ENCODE assay signal across 8 cellular contexts in genomic region chr11:95254139-95254704, GRCh38. TPM values are rescaled to one million over a fixed set of nuclear protein-coding genes. Genes with fewer than 3 reads are reported as not detected.
DNase-seq lines count a peak whose midpoint lies in the region; ATAC-seq and TF ChIP-seq lines count a peak whose summit lies in the region.

No MANE protein-coding gene starts in this region.

- DNase-seq in NCI-H146 (lab: John Stamatoyannopoulos, UW) = peak; percentile 1
- DNase-seq in NCI-H146 treated with DMSO at 0.1 percent for 48 hours (lab: John Stamatoyannopoulos, UW; ENCODE audit: unreplicated experiment) = no peak
- peak; percentile 25 for DNase-seq in NCI-H2196 treated with DMSO at 0.1 percent for 48 hours (lab: John Stamatoyannopoulos, UW; ENCODE audit: unreplicated experiment)
- peak; percentile 81 for DNase-seq in cerebellum (ENCODE audit: low spot score)
- DNase-seq in kidney epithelial cell (ENCODE audit: low read depth) = peak; percentile 81
- DNase-seq in stimulated activated CD4-positive, alpha-beta T cell treated with anti-CD3 and anti-CD28 coated beads, Interleukin-15, amount 100 ng/mL, for 1 hour (ENCODE audit: low read depth in 1 of 2, low spot score in 1 of 2) = peak; percentile 42 to 57

- H3K36me3 ChIP-seq in kidney epithelial cell (ENCODE audit: control insufficient read depth, insufficient read depth, low read length) = no peaks in the 10 kb centered on the region

- peak overlapping the region; percentile 14 for H3K4me3 ChIP-seq in kidney epithelial cell (ENCODE audit: low read depth, low read length)

- no peaks in the 10 kb centered on the region for H3K27me3 ChIP-seq in kidney epithelial cell (ENCODE audit: control insufficient read depth, insufficient read depth, low read length)

- no peak for TF ChIP-seq CTCF in kidney epithelial cell (IDR thresholded peaks at IDR 0.05; ENCODE audit: insufficient read depth, low read length, poor library complexity, severe bottlenecking)

- ATAC-seq in HG03066 (IDR thresholded peaks at IDR 0.05; ENCODE audit: low read depth, unreplicated experiment) = peak; percentile 97
- peak; percentile 100 for ATAC-seq in activated CD4-positive, CD25-positive, alpha-beta regulatory T cell treated with anti-CD3 and anti-CD28 coated beads, Interleukin-2, amount 50 U/mL, for 24 hours

RNA-seq across cellular contexts. Expression of gene SESN3, which starts 23.2 kb away (rescaled TPM):
- total RNA-seq in cerebellum (165 TPM), kidney epithelial cell (4.7 TPM in 2 replicates)

Comparison
In these comparisons a context has a peak if more than half of its experiments do, and no peak if none do; other contexts are left out.
1. RNA of gene SESN3, which starts 23.2 kb away (total RNA-seq): 165 TPM in cerebellum (single experiment); 4.7 TPM in kidney epithelial cell; every median in the first group is over 10 times any median in the second.